ENCODE assay signal across 1 cellular context in genomic region chr17:47850373-47850691, GRCh38.
TF ChIP-seq lines count a peak whose summit lies in the region.

No MANE protein-coding gene starts in this region.

TF ChIP-seq in SK-N-SH treated with all-trans-retinoic acid at 6 μM for 48 hours, 23 proteins besides CTCF, POLR2A, EP300 and RAD21 (continued from another document):
- TF ChIP-seq, protein P1, sequence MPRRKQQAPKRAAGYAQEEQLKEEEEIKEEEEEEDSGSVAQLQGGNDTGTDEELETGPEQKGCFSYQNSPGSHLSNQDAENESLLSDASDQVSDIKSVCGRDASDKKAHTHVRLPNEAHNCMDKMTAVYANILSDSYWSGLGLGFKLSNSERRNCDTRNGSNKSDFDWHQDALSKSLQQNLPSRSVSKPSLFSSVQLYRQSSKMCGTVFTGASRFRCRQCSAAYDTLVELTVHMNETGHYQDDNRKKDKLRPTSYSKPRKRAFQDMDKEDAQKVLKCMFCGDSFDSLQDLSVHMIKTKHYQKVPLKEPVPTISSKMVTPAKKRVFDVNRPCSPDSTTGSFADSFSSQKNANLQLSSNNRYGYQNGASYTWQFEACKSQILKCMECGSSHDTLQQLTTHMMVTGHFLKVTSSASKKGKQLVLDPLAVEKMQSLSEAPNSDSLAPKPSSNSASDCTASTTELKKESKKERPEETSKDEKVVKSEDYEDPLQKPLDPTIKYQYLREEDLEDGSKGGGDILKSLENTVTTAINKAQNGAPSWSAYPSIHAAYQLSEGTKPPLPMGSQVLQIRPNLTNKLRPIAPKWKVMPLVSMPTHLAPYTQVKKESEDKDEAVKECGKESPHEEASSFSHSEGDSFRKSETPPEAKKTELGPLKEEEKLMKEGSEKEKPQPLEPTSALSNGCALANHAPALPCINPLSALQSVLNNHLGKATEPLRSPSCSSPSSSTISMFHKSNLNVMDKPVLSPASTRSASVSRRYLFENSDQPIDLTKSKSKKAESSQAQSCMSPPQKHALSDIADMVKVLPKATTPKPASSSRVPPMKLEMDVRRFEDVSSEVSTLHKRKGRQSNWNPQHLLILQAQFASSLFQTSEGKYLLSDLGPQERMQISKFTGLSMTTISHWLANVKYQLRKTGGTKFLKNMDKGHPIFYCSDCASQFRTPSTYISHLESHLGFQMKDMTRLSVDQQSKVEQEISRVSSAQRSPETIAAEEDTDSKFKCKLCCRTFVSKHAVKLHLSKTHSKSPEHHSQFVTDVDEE (CRISPR knock-in tag; IDR thresholded peaks at IDR 0.05), result no peak
- TF ChIP-seq ZNF8 (CRISPR knock-in tag; IDR thresholded peaks at IDR 0.05) (no peak), ZNF565 (CRISPR knock-in tag; conservative IDR thresholded peaks at IDR 0.05; ENCODE audit: low read depth) (no peak), ZNF70 (CRISPR knock-in tag; IDR thresholded peaks at IDR 0.05) (no peak), SNAI2 (CRISPR knock-in tag; IDR thresholded peaks at IDR 0.05) (no peak), PPARA (CRISPR knock-in tag; IDR thresholded peaks at IDR 0.05; ENCODE audit: borderline replicate concordance) (no peak), TOX (CRISPR knock-in tag; IDR thresholded peaks at IDR 0.05; ENCODE audit: borderline replicate concordance) (no peak), TCF4 (CRISPR knock-in tag; IDR thresholded peaks at IDR 0.05; ENCODE audit: borderline replicate concordance) (no peak), ARNTL (CRISPR knock-in tag; IDR thresholded peaks at IDR 0.05; ENCODE audit: borderline replicate concordance, low read depth) (no peak)
